In genomic region chr3:99920530-99921376, GRCh38 we compare ENCODE assay signal across 1 cellular context.
A peak's percentile ranks its signal among the peaks of the same experiment; 100 is the strongest.
TF ChIP-seq lines count a peak whose summit lies in the region.

No MANE protein-coding gene starts in this region.

TF ChIP-seq in HEK293, 187 proteins besides CTCF, POLR2A, EP300 and RAD21 (continued from another document):
- peak; percentile 17; the same call in 1 of the 2 replicates for TF ChIP-seq ZNF692 (tag by site-specific recombination; IDR thresholded peaks at IDR 0.05)
- no peak for TF ChIP-seq ZBTB17 (tag by site-specific recombination; IDR thresholded peaks at IDR 0.05)
- no peak for TF ChIP-seq TRIM28 (IDR thresholded peaks at IDR 0.05; ENCODE audit: borderline replicate concordance, low read length)
- peak; percentile 32; the same call in 1 of the 2 replicates for TF ChIP-seq ZNF391 (tag by site-specific recombination; IDR thresholded peaks at IDR 0.05; ENCODE audit: borderline replicate concordance, low read depth)
- TF ChIP-seq ZNF600 (tag by site-specific recombination; IDR thresholded peaks at IDR 0.05): no peak
- TF ChIP-seq OSR2 (tag by site-specific recombination; IDR thresholded peaks at IDR 0.05): peak; percentile 48; the same call in 1 of the 2 replicates
- TF ChIP-seq ZNF2 (tag by site-specific recombination; IDR thresholded peaks at IDR 0.05): 0 out of 2 replicates have a peak, but pooled peaks have one; percentile 68
- peak; percentile 61 for TF ChIP-seq FEZF1 (tag by site-specific recombination; IDR thresholded peaks at IDR 0.05)
- no peak for TF ChIP-seq ZBTB48 (tag by site-specific recombination; IDR thresholded peaks at IDR 0.05)
- peak; percentile 64 for TF ChIP-seq ZBTB21 (tag by site-specific recombination; IDR thresholded peaks at IDR 0.05)
- TF ChIP-seq ZSCAN4 (tag by site-specific recombination; IDR thresholded peaks at IDR 0.05): 0 out of 2 replicates have a peak, but pooled peaks have one; percentile 18
- TF ChIP-seq PRDM6 (tag by site-specific recombination; IDR thresholded peaks at IDR 0.05): peak; percentile 81
- 0 out of 2 replicates have a peak, but pooled peaks have one; percentile 38 for TF ChIP-seq ZNF660 (tag by site-specific recombination; IDR thresholded peaks at IDR 0.05)
- 0 out of 2 replicates have a peak, but pooled peaks have one; percentile 68 for TF ChIP-seq SCRT2 (tag by site-specific recombination; IDR thresholded peaks at IDR 0.05)
- TF ChIP-seq BCL6B (tag by site-specific recombination; IDR thresholded peaks at IDR 0.05): no peak
- peak; percentile 34; the same call in 1 of the 2 replicates for TF ChIP-seq HIC1 (tag by site-specific recombination; IDR thresholded peaks at IDR 0.05)
- TF ChIP-seq ZNF670 (tag by site-specific recombination; IDR thresholded peaks at IDR 0.05; ENCODE audit: low read depth): no peak
- TF ChIP-seq ZNF366 (tag by site-specific recombination; conservative IDR thresholded peaks at IDR 0.05): peak; percentile 92
- peak; percentile 87 for TF ChIP-seq ZNF629 (tag by site-specific recombination; IDR thresholded peaks at IDR 0.05)
- no peak for TF ChIP-seq ZNF239 (tag by site-specific recombination; IDR thresholded peaks at IDR 0.05)
- peak; percentile 59 for TF ChIP-seq SP7 (tag by site-specific recombination; IDR thresholded peaks at IDR 0.05)
